Comparison of ENCODE assay signal across 19 cellular contexts in the genomic region with DNA sequence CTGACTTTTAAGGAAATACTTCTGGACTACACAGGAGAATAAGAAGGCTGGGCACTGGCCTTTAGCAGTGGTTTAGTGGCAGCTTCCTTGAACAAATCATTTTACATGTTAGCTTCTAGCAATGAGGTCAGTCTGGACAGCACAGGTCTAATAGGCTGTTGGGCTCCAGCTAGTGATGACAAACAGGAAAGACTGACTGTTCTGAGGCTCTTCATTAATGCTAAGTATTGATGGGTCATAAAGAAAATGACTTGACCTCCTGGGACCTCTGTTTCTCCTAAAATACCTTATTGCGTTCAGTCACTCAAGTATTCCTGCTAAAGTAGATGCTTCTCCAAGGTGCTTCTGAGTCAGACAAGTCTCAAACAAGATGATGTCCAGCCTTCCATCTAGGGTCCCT. TPM values are rescaled to one million over a fixed set of nuclear protein-coding genes. Genes with fewer than 3 reads are reported as not detected.
DNase-seq lines count a peak whose midpoint lies in the region; ATAC-seq, FAIRE-seq and TF ChIP-seq lines count a peak whose summit lies in the region.
"Had no signal": no experiment of that assay in that cellular context is flagged by ENCODE, and none has a peak within 500 bp of the region (broad histone marks: within the 10 kb centered on the region; RNA-seq: fewer than 3 reads in every experiment).

No MANE protein-coding gene starts in this region.

- no peak overlapping the region for H3K9ac ChIP-seq in K562 (ENCODE audit: insufficient read depth in 1 of 2, low read depth in 2 of 2, low read length in 2 of 2)
- H3K9ac ChIP-seq: BLaER1 had no signal

- no peaks in the 10 kb centered on the region for H3K9me1 ChIP-seq in K562 (ENCODE audit: control insufficient read depth, insufficient read depth, low read length)

- no peaks in the 10 kb centered on the region for H4K20me1 ChIP-seq in K562 (replicated peaks; ENCODE audit: control insufficient read depth, insufficient read depth, low read length)
- H4K20me1 ChIP-seq: BLaER1 had no signal

- no peak for TF ChIP-seq RAD21 in K562 (CRISPR knock-in tag; conservative IDR thresholded peaks at IDR 0.05 in 1 of 2, IDR thresholded peaks at IDR 0.05 in 1 of 2)

- CTCF ChIA-PET in HEK293 (lab: Yijun Ruan, JAX) = no interaction called here
- CTCF ChIA-PET in K562 (lab: Yijun Ruan, JAX; ENCODE audit: low intra/inter-chr PET ratio) = no interaction called here

- H3K9me3 ChIP-seq in HEK293 (ENCODE audit: control insufficient read depth, insufficient read depth, low read depth, low read length) = no peaks in the 10 kb centered on the region
- H3K9me3 ChIP-seq in K562 (replicated peaks; ENCODE audit: control insufficient read depth, insufficient read depth, low read depth, low read length) = no peaks in the 10 kb centered on the region
- H3K9me3 ChIP-seq: BLaER1, Caco-2 had no signal

- no peaks in the 10 kb centered on the region for H3K79me2 ChIP-seq in K562 (ENCODE audit: control insufficient read depth, insufficient read depth, low read length)

- POLR2A ChIA-PET in HEK293 (lab: Yijun Ruan, JAX) = interaction anchor here (0.6 kb wide), 1 partner anchor 55 kb away, joined by 3 read pairs; no protein-coding TSS in a partner anchor
- POLR2A ChIA-PET in K562 (lab: Yijun Ruan, JAX) = interaction anchor here (0.6 to 1.1 kb wide), 3 partner anchors 10 to 40 kb away, joined by 3 to 5 read pairs (median 3); no protein-coding TSS in a partner anchor

- H3K4me2 ChIP-seq in K562 (ENCODE audit: insufficient read depth, low read length) = no peak overlapping the region
- H3K4me2 ChIP-seq: BLaER1 had no signal

- peak; percentile 6 for DNase-seq in EH (ENCODE audit: low read depth)
- DNase-seq in K562 (ENCODE audit: extremely low read depth in 1 of 4, low spot score in 3 of 4) = no peak
- peak; percentile 31 for DNase-seq in kidney tubule cell (ENCODE audit: low spot score)
- no peak for DNase-seq in NCI-H2081 treated with DMSO at 0.1 percent for 48 hours (lab: John Stamatoyannopoulos, UW)
- DNase-seq in GM13977 (ENCODE audit: low spot score) = no peak
- DNase-seq: 8988T; AML-193; Caco-2; CD8-positive, alpha-beta memory T cell; GOT3; H9 had no signal

- TF ChIP-seq CTCF in HEK293 (tag by site-specific recombination; IDR thresholded peaks at IDR 0.05) (no peak), K562 (IDR thresholded peaks at IDR 0.05 in 2 of 3, conservative IDR thresholded peaks at IDR 0.05 in 1 of 3; ENCODE audit: insufficient read depth in 2 of 3, low read depth in 1 of 3, low read length in 3 of 3) (no peak), GM13977 (IDR thresholded peaks at IDR 0.05; ENCODE audit: extremely low read depth, insufficient read depth, missing control alignments) (no peak)

- FAIRE-seq in K562 (lab: Jason Lieb, UNC) = no peak
- FAIRE-seq: G401.6, GM12891, GM19239, HepG2, HTR-8/SVneo had no signal

- in situ Hi-C loops in K562 (cut with MboI) = no loop called here
- in situ Hi-C loops in GM13977 (cut with MboI; ENCODE audit: low pct_unique_long_range_greater_than_20kb, low sequenced_read_pairs, unreplicated experiment) = no loop called here

- H3K27ac ChIP-seq in HEK293 (ENCODE audit: extremely low read depth, low read depth, low read length) (no peak overlapping the region), K562 (ENCODE audit: extremely low read depth, low read depth, low read length) (no peak overlapping the region)
- H3K27ac ChIP-seq: BLaER1 had no signal

- H2AFZ ChIP-seq in K562 (ENCODE audit: low read depth, low read length) = peak overlapping the region; percentile 56; the same call in 1 of the 2 replicates

- no peak for ATAC-seq in K562
- no peak for ATAC-seq in HG02870 (IDR thresholded peaks at IDR 0.05; ENCODE audit: unreplicated experiment)
- ATAC-seq: HepG2 had no signal

- 40% methylated on average over 1 of the region's 1 CpG for WGBS in K562 (ENCODE audit: insufficient coverage, low coverage, missing lambda C conversion rate)

- H3K27me3 ChIP-seq in K562 (ENCODE audit: control insufficient read depth in 2 of 2, insufficient read depth in 2 of 2, low read length in 2 of 2) = no peaks in the 10 kb centered on the region
- H3K27me3 ChIP-seq: BLaER1 had no signal

- no peak for TF ChIP-seq EP300 in K562 (IDR thresholded peaks at IDR 0.05; ENCODE audit: low read length)

- no TSS peak for BruUV-seq in K562 (replicated peaks; lab: Mats Ljungman, UMichigan)

- peaks cover 14% of the 10 kb centered on the region for H3K4me1 ChIP-seq in HEK293 (ENCODE audit: control insufficient read depth, insufficient read depth, low read length)
- H3K4me1 ChIP-seq in K562 (replicated peaks in 1 of 2; ENCODE audit: control insufficient read depth in 2 of 2, insufficient read depth in 2 of 2, low read length in 2 of 2) = peaks cover 5 to 11% of the 10 kb centered on the region in 2 experiments; a peak in 4 of 5 replicates
- H3K4me1 ChIP-seq: Caco-2 had no signal

- TF ChIP-seq POLR2A in K562 (conservative IDR thresholded peaks at IDR 0.05) = no peak

- H3K4me3 ChIP-seq in HEK293 (ENCODE audit: low read depth, low read length) = no peak overlapping the region
- no peak overlapping the region for H3K4me3 ChIP-seq in K562
- H3K4me3 ChIP-seq: BLaER1 had no signal

- intact Hi-C loops in K562 (cut with micrococcal nuclease) = no loop called here

- H3K36me3 ChIP-seq in HEK293 (ENCODE audit: control insufficient read depth in 2 of 2, insufficient read depth in 1 of 2, low read length in 2 of 2) = no peaks in the 10 kb centered on the region
- H3K36me3 ChIP-seq in K562 (ENCODE audit: control insufficient read depth, insufficient read depth, low read length) = no peaks in the 10 kb centered on the region
- H3K36me3 ChIP-seq: BLaER1 had no signal

TF ChIP-seq in HEK293, 187 proteins besides CTCF, POLR2A, EP300 and RAD21 (continues in another document):
- TF ChIP-seq, protein P1, sequence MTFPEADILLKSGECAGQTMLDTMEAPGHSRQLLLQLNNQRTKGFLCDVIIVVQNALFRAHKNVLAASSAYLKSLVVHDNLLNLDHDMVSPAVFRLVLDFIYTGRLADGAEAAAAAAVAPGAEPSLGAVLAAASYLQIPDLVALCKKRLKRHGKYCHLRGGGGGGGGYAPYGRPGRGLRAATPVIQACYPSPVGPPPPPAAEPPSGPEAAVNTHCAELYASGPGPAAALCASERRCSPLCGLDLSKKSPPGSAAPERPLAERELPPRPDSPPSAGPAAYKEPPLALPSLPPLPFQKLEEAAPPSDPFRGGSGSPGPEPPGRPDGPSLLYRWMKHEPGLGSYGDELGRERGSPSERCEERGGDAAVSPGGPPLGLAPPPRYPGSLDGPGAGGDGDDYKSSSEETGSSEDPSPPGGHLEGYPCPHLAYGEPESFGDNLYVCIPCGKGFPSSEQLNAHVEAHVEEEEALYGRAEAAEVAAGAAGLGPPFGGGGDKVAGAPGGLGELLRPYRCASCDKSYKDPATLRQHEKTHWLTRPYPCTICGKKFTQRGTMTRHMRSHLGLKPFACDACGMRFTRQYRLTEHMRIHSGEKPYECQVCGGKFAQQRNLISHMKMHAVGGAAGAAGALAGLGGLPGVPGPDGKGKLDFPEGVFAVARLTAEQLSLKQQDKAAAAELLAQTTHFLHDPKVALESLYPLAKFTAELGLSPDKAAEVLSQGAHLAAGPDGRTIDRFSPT (tag by site-specific recombination; IDR thresholded peaks at IDR 0.05) = no peak

TF ChIP-seq in K562, 482 proteins besides CTCF, POLR2A, EP300 and RAD21:
- TF ChIP-seq, protein P2, sequence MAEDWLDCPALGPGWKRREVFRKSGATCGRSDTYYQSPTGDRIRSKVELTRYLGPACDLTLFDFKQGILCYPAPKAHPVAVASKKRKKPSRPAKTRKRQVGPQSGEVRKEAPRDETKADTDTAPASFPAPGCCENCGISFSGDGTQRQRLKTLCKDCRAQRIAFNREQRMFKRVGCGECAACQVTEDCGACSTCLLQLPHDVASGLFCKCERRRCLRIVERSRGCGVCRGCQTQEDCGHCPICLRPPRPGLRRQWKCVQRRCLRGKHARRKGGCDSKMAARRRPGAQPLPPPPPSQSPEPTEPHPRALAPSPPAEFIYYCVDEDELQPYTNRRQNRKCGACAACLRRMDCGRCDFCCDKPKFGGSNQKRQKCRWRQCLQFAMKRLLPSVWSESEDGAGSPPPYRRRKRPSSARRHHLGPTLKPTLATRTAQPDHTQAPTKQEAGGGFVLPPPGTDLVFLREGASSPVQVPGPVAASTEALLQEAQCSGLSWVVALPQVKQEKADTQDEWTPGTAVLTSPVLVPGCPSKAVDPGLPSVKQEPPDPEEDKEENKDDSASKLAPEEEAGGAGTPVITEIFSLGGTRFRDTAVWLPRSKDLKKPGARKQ (CRISPR knock-in tag; IDR thresholded peaks at IDR 0.05) = no peak
- TF ChIP-seq NR1H2 (CRISPR knock-in tag; IDR thresholded peaks at IDR 0.05) = no peak
- TF ChIP-seq PRPF4 (IDR thresholded peaks at IDR 0.05; ENCODE audit: insufficient read depth, low read depth, low read length, poor library complexity, severe bottlenecking) = no peak
- 0 out of 2 replicates have a peak, but pooled peaks have one; percentile 44 for TF ChIP-seq TGIF2 (CRISPR knock-in tag; IDR thresholded peaks at IDR 0.05)
- no peak for TF ChIP-seq ATF7 (IDR thresholded peaks at IDR 0.05)
- no peak for TF ChIP-seq KLF1 (tag; IDR thresholded peaks at IDR 0.05)
- no peak for TF ChIP-seq SMARCB1 (IDR thresholded peaks at IDR 0.05; ENCODE audit: insufficient read length, low read depth)

RNA-seq across cellular contexts. Expression of a gene that starts 4.9 kb away (rescaled TPM):
- total RNA-seq in K562 (2011; cell fraction: chromatin; rRNA removed; ENCODE audit: low replicate concordance) = 11.2 and 15.6 TPM in 2 replicates
- total RNA-seq in K562 (2011; cell fraction: nucleolus; rRNA removed) = 5.0 and 5.5 TPM in 2 replicates
- 4.9 and 5.2 TPM in 2 replicates for total RNA-seq in K562 (2011; cell fraction: nucleoplasm; rRNA removed)
- total RNA-seq in K562 (2014; rRNA removed) (6.6 and 10.4 TPM in 2 replicates), K562 (2014; rRNA removed; fragmentation: Illumina TruSeq; extraction: Trizol) (10.6 and 11.6 TPM in 2 replicates), K562 (2015; rRNA removed; fragmentation: Illumina TruSeq; extraction: Trizol) (8.8 and 9.2 TPM in 2 replicates), K562 (2021) (8.2 and 8.5 TPM in 2 replicates)
- polyA plus RNA-seq in K562 (2011; rRNA removed) (6.8 and 11.7 TPM in 2 replicates), K562 (2014; fragmentation: Illumina TruSeq; extraction: Trizol) (7.3 and 9.3 TPM in 2 replicates), K562 (2014; fragmentation: Nextera tagmentation; extraction: Ambion mirVana) (1 to 10 TPM; 1.7 to 3.8 TPM), K562 (2014; rRNA removed) (9.7 and 11.5 TPM in 2 replicates)
- 3.3 and 3.5 TPM in 2 replicates for polyA plus RNA-seq in K562 (2011; cell fraction: cytosol; rRNA removed)
- polyA plus RNA-seq in K562 (2011; cell fraction: nucleus; rRNA removed) = 35.6 and 37.0 TPM in 2 replicates
- polyA plus RNA-seq in K562 (2012) = 5.4 and 9.0 TPM in 2 replicates
- polyA minus RNA-seq in K562 (2011; rRNA and poly(A)+ RNA removed) = 4.7 and 8.1 TPM in 2 replicates
- 3.7 and 6.9 TPM in 2 replicates for polyA minus RNA-seq in K562 (2011; cell fraction: cytosol; rRNA and poly(A)+ RNA removed)
- 9.7 TPM in 2 replicates for polyA minus RNA-seq in K562 (2011; cell fraction: nucleus; rRNA and poly(A)+ RNA removed)
- polyA plus RNA-seq: CD8-positive, alpha-beta memory T cell had no signal

Comparison
In these comparisons a context has a peak if more than half of its experiments do, and no peak if none do; other contexts are left out.
1. DNase-seq: peak in EH (single experiment) and kidney tubule cell (single experiment); none in K562 (0 of 4), NCI-H2081 treated with DMSO at 0.1 percent for 48 hours (single experiment) and GM13977 (single experiment).